ENCODE assay signal across 8 cellular contexts in genomic region chr17:72725432-72726068, GRCh38.
A peak's percentile ranks its signal among the peaks of the same experiment; 100 is the strongest.
DNase-seq lines count a peak whose midpoint lies in the region; ATAC-seq lines count a peak whose summit lies in the region.

No MANE protein-coding gene starts in this region.

- in situ Hi-C loops in G401 (cut with HindIII; ENCODE audit: low sequenced_read_pairs) = no loop called here

- H3K27ac Mint-ChIP-seq in activated CD4-positive, alpha-beta T cell treated with anti-CD3 and anti-CD28 coated beads for 36 hours = peak overlapping the region; percentile 76
- H3K27ac Mint-ChIP-seq in memory B cell = peak overlapping the region; percentile 25

- H3K36me3 Mint-ChIP-seq in activated CD4-positive, alpha-beta T cell treated with anti-CD3 and anti-CD28 coated beads for 36 hours (ENCODE audit: low read depth) = no peaks in the 10 kb centered on the region
- no peaks in the 10 kb centered on the region for H3K36me3 Mint-ChIP-seq in memory B cell

- CTCF ChIA-PET in activated CD4-positive, alpha-beta T cell treated with anti-CD3 and anti-CD28 coated beads for 36 hours (lab: Charles Lee) = interaction anchor here (0.5 to 5.9 kb wide), 29 partner anchors 10 to 1549 kb away, joined by 3 to 82 read pairs (median 5); partner anchors contain the start of genes CDC42EP4 and SLC39A11

- H3K4me1 Mint-ChIP-seq in activated CD4-positive, alpha-beta T cell treated with anti-CD3 and anti-CD28 coated beads for 36 hours = peaks cover 36% of the 10 kb centered on the region
- H3K4me1 Mint-ChIP-seq in memory B cell = peaks cover 12% of the 10 kb centered on the region

- DNase-seq in G401 (ENCODE audit: low spot score) = peak; percentile 81
- peak; percentile 77 for DNase-seq in NCI-H2227 (lab: John Stamatoyannopoulos, UW; ENCODE audit: unreplicated experiment)
- DNase-seq in activated CD4-positive, alpha-beta T cell treated with anti-CD3 and anti-CD28 coated beads for 36 hours = peak; percentile 75
- DNase-seq in ecto neural progenitor cell (ENCODE audit: low spot score) = peak; percentile 83
- DNase-seq in memory B cell (ENCODE audit: low spot score in 2 of 2) = peak; percentile 14 to 16
- peak; percentile 62 for DNase-seq in stimulated activated naive CD8-positive, alpha-beta T cell treated with anti-CD3 and anti-CD28 coated beads, Interleukin-15, Interleukin-2, amounts not matched to agents 100 U/mL and 50 U/mL, for 24 hours

- no peak overlapping the region for H3K4me3 Mint-ChIP-seq in activated CD4-positive, alpha-beta T cell treated with anti-CD3 and anti-CD28 coated beads for 36 hours
- no peak overlapping the region for H3K4me3 Mint-ChIP-seq in memory B cell

- POLR2A ChIA-PET in activated CD4-positive, alpha-beta T cell treated with anti-CD3 and anti-CD28 coated beads for 36 hours (lab: Charles Lee) = no interaction called here

- ATAC-seq in HG03159 (IDR thresholded peaks at IDR 0.05; ENCODE audit: unreplicated experiment) (peak; percentile 41), memory B cell (ENCODE audit: low read depth) (no peak), HG02588 (IDR thresholded peaks at IDR 0.05; ENCODE audit: unreplicated experiment) (no peak)
- peak; percentile 50 for ATAC-seq in activated CD4-positive, alpha-beta T cell treated with anti-CD3 and anti-CD28 coated beads for 36 hours
- peak; percentile 55 for ATAC-seq in stimulated activated naive CD8-positive, alpha-beta T cell treated with anti-CD3 and anti-CD28 coated beads, Interleukin-15, Interleukin-2, amounts not matched to agents 100 U/mL and 50 U/mL, for 24 hours

- no peaks in the 10 kb centered on the region for H3K27me3 Mint-ChIP-seq in activated CD4-positive, alpha-beta T cell treated with anti-CD3 and anti-CD28 coated beads for 36 hours
- H3K27me3 Mint-ChIP-seq in memory B cell = no peaks in the 10 kb centered on the region

- no peaks in the 10 kb centered on the region for H3K9me3 Mint-ChIP-seq in activated CD4-positive, alpha-beta T cell treated with anti-CD3 and anti-CD28 coated beads for 36 hours (ENCODE audit: low read depth)
- no peaks in the 10 kb centered on the region for H3K9me3 Mint-ChIP-seq in memory B cell

- intact Hi-C loops in activated CD4-positive, alpha-beta T cell treated with anti-CD3 and anti-CD28 coated beads for 36 hours (cut with DNase I, micrococcal nuclease) = loop anchor here (2.0 to 5.0 kb wide), 7 partner anchors 168 to 643 kb away; partner anchors contain the start of gene SLC39A11 (in 1 of the 2)

Comparison
In these comparisons a context has a peak if more than half of its experiments do, and no peak if none do; other contexts are left out.
1. DNase-seq: peak in every context shown above with its lines; median percentile 83 in ecto neural progenitor cell; 81 in G401; 77 in NCI-H2227; 75 in activated CD4-positive, alpha-beta T cell treated with anti-CD3 and anti-CD28 coated beads for 36 hours; 62 in stimulated activated naive CD8-positive, alpha-beta T cell treated with anti-CD3 and anti-CD28 coated beads, Interleukin-15, Interleukin-2, amounts not matched to agents 100 U/mL and 50 U/mL, for 24 hours; 15 in memory B cell.
2. ATAC-seq: peak in HG03159 (single experiment), activated CD4-positive, alpha-beta T cell treated with anti-CD3 and anti-CD28 coated beads for 36 hours (single experiment) and stimulated activated naive CD8-positive, alpha-beta T cell treated with anti-CD3 and anti-CD28 coated beads, Interleukin-15, Interleukin-2, amounts not matched to agents 100 U/mL and 50 U/mL, for 24 hours (single experiment); none in memory B cell (single experiment) and HG02588 (single experiment).